Comparison of ENCODE assay signal across 23 cellular contexts in the genomic region with DNA sequence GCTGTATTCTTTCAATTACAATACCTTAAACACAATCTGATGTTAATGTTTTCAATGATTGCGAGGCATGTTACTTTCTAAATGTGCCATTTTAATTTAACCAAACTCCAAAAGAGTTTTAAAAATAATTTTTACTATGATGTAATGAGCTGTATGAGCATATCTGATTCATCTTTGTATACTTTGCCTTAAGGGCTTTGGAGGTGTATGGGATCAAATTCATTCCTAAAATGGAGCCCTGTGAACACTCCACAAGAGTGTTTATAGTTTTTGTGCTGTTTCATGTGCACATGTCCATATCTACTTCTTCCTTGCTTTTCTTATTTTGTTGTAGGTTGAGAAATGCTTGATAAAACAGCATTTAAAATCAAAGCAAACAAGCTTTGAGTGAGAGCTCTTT.
DNase-seq lines count a peak whose midpoint lies in the region; ATAC-seq and TF ChIP-seq lines count a peak whose summit lies in the region.
"Had no signal": no experiment of that assay in that cellular context is flagged by ENCODE, and none has a peak within 500 bp of the region (broad histone marks: within the 10 kb centered on the region; RNA-seq: fewer than 3 reads in every experiment).

No MANE protein-coding gene starts in this region.

- H3K9me3 Mint-ChIP-seq in HFFc6 (no peaks in the 10 kb centered on the region), chondrocyte (ENCODE audit: low read depth) (no peaks in the 10 kb centered on the region), osteocyte (ENCODE audit: unreplicated experiment) (no peaks in the 10 kb centered on the region), immature natural killer cell (no peaks in the 10 kb centered on the region)
- H3K9me3 Mint-ChIP-seq in activated naive CD8-positive, alpha-beta T cell treated with anti-CD3 and anti-CD28 coated beads, Interleukin-2, amount 50 U/mL, for 24 hours: no peaks in the 10 kb centered on the region
- H3K9me3 Mint-ChIP-seq: CD4-positive, CD25-positive, alpha-beta regulatory T cell; T-helper 1 cell treated with Interleukin-12 subunit alpha and Interleukin-12 subunit beta and Interleukin-4 antibody, amounts not matched to agents 30 μg/mL and 1 μg/mL, for 36 hours had no signal

- H3K27me3 Mint-ChIP-seq in HFFc6 (ENCODE audit: insufficient read depth): no peaks in the 10 kb centered on the region; the same call in 1 of the 2 replicates
- no peaks in the 10 kb centered on the region for H3K27me3 Mint-ChIP-seq in chondrocyte (ENCODE audit: low read depth)
- H3K27me3 Mint-ChIP-seq in activated naive CD8-positive, alpha-beta T cell treated with anti-CD3 and anti-CD28 coated beads, Interleukin-2, amount 50 U/mL, for 24 hours: no peaks in the 10 kb centered on the region
- no peaks in the 10 kb centered on the region for H3K27me3 Mint-ChIP-seq in osteocyte (ENCODE audit: unreplicated experiment)
- peaks cover 0 to 1% (median 0%) of the 10 kb centered on the region in 3 donors for H3K27me3 Mint-ChIP-seq in immature natural killer cell (ENCODE audit: low read depth in 3 of 3)
- H3K27me3 Mint-ChIP-seq: CD4-positive, CD25-positive, alpha-beta regulatory T cell had no signal

- ATAC-seq in activated naive CD8-positive, alpha-beta T cell treated with anti-CD3 and anti-CD28 coated beads, Interleukin-2, amount 50 U/mL, for 24 hours: no peak

- peaks cover 48% of the 10 kb centered on the region for H3K4me1 Mint-ChIP-seq in HFFc6 (ENCODE audit: low read depth)
- H3K4me1 Mint-ChIP-seq in chondrocyte (ENCODE audit: low read depth): peaks cover 28% of the 10 kb centered on the region
- H3K4me1 Mint-ChIP-seq in activated naive CD8-positive, alpha-beta T cell treated with anti-CD3 and anti-CD28 coated beads, Interleukin-2, amount 50 U/mL, for 24 hours: peaks cover 3% of the 10 kb centered on the region
- peaks cover 28% of the 10 kb centered on the region for H3K4me1 Mint-ChIP-seq in osteocyte (ENCODE audit: unreplicated experiment)
- peaks cover 7 to 13% of the 10 kb centered on the region in 2 donors for H3K4me1 Mint-ChIP-seq in immature natural killer cell

- H3K36me3 Mint-ChIP-seq in HFFc6 (ENCODE audit: low read depth) (peaks cover 40% of the 10 kb centered on the region), chondrocyte (ENCODE audit: low read depth) (peaks cover 30% of the 10 kb centered on the region), osteocyte (ENCODE audit: unreplicated experiment) (peaks cover 37% of the 10 kb centered on the region), immature natural killer cell (peaks cover 31 to 47% (median 37%) of the 10 kb centered on the region in 3 donors)
- peaks cover 4% of the 10 kb centered on the region for H3K36me3 Mint-ChIP-seq in activated naive CD8-positive, alpha-beta T cell treated with anti-CD3 and anti-CD28 coated beads, Interleukin-2, amount 50 U/mL, for 24 hours (ENCODE audit: low read depth)

- H3K4me3 Mint-ChIP-seq in HFFc6 (no peak overlapping the region), chondrocyte (ENCODE audit: unreplicated experiment) (no peak overlapping the region), osteocyte (ENCODE audit: unreplicated experiment) (no peak overlapping the region), immature natural killer cell (no peak overlapping the region)
- H3K4me3 Mint-ChIP-seq in activated naive CD8-positive, alpha-beta T cell treated with anti-CD3 and anti-CD28 coated beads, Interleukin-2, amount 50 U/mL, for 24 hours: no peak overlapping the region
- H3K4me3 Mint-ChIP-seq: CD4-positive, CD25-positive, alpha-beta regulatory T cell; T-helper 1 cell treated with Interleukin-12 subunit alpha and Interleukin-12 subunit beta and Interleukin-4 antibody, amounts not matched to agents 30 μg/mL and 1 μg/mL, for 36 hours had no signal

- H3K27ac Mint-ChIP-seq in HFFc6: peak overlapping the region; percentile 44
- peak overlapping the region; percentile 32 for H3K27ac Mint-ChIP-seq in chondrocyte (ENCODE audit: unreplicated experiment)
- no peak overlapping the region for H3K27ac Mint-ChIP-seq in activated naive CD8-positive, alpha-beta T cell treated with anti-CD3 and anti-CD28 coated beads, Interleukin-2, amount 50 U/mL, for 24 hours
- H3K27ac Mint-ChIP-seq in osteocyte (ENCODE audit: unreplicated experiment): no peak overlapping the region
- H3K27ac Mint-ChIP-seq in immature natural killer cell: no peak overlapping the region
- H3K27ac Mint-ChIP-seq: CD4-positive, CD25-positive, alpha-beta regulatory T cell; T-helper 1 cell treated with Interleukin-12 subunit alpha and Interleukin-12 subunit beta and Interleukin-4 antibody, amounts not matched to agents 30 μg/mL and 1 μg/mL, for 36 hours had no signal

- TF ChIP-seq CTCF in HFFc6 (IDR thresholded peaks at IDR 0.05) (no peak), chondrocyte (IDR thresholded peaks at IDR 0.05) (no peak), osteocyte (IDR thresholded peaks at IDR 0.05) (no peak)

- DNase-seq in EH (ENCODE audit: low read depth) (peak; percentile 31), HFFc6 (no peak), RPMI7951 (ENCODE audit: low read depth) (peak; percentile 9), chondrocyte (ENCODE audit: low spot score) (no peak), osteocyte (ENCODE audit: extremely low spot score, unreplicated experiment) (no peak), immature natural killer cell (no peak)
- DNase-seq in activated naive CD8-positive, alpha-beta T cell treated with anti-CD3 and anti-CD28 coated beads, Interleukin-2, amount 50 U/mL, for 24 hours: no peak
- no peak for DNase-seq in activated naive CD4-positive, alpha-beta T cell (lab: John Stamatoyannopoulos, UW)
- DNase-seq: 8988T; ACHN; CD4-positive, CD25-positive, alpha-beta regulatory T cell; DMS153; DND-41; GOT3; HCEC 1CT; MM.1S; NCI-H2029; NCI-H446 treated with DMSO at 0.1 percent for 48 hours; NCI-H526; Peyer's patch; SK-N-SH; SW 1271 had no signal

Comparison
In these comparisons a context has a peak if more than half of its experiments do, and no peak if none do; other contexts are left out.
1. DNase-seq: peak in EH (single experiment) and RPMI7951 (single experiment); none in HFFc6 (single experiment), chondrocyte (single experiment), activated naive CD8-positive, alpha-beta T cell treated with anti-CD3 and anti-CD28 coated beads, Interleukin-2, amount 50 U/mL, for 24 hours (single experiment), osteocyte (single experiment), immature natural killer cell (0 of 3) and activated naive CD4-positive, alpha-beta T cell (0 of 4).
2. H3K27ac Mint-ChIP-seq: peak in HFFc6 (single experiment) and chondrocyte (single experiment); none in activated naive CD8-positive, alpha-beta T cell treated with anti-CD3 and anti-CD28 coated beads, Interleukin-2, amount 50 U/mL, for 24 hours (single experiment), osteocyte (single experiment) and immature natural killer cell (0 of 6).